10 cellular contexts compared by ENCODE assay signal in the genomic region with DNA sequence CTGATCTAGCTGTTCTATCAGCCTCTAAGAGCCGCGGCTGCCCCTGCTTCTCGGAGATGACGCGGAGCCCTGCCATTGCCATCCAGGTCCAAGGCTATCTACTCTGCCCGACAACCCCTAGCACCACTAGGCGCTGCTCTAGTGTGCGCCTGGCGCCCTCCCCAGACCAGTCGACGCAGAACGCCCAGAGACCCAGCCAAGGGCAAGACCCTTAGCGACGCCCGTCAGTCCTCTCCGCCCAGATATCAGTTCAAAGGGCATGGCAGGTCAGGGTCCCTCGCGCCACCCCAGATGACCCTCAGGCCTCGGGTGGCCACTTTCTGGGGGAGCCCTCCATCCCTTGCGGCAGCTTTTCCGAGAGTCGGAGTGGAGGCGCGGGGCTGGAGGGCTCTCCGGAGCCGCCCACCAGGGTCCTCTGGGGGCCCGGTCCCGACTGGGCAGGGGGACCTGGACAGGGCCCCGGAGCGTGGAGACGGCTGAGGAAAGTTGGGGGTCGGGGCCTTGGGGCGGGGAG.
DNase-seq lines count a peak whose midpoint lies in the region; ATAC-seq and TF ChIP-seq lines count a peak whose summit lies in the region.
"Had no signal": no experiment of that assay in that cellular context is flagged by ENCODE, and none has a peak within 500 bp of the region (broad histone marks: within the 10 kb centered on the region; RNA-seq: fewer than 3 reads in every experiment).

No MANE protein-coding gene starts in this region.

- no peaks in the 10 kb centered on the region for H3K36me3 ChIP-seq in iPS DF 6.9 (ENCODE audit: control insufficient read depth, insufficient read depth, low read length)

- peaks cover 15% of the 10 kb centered on the region for H3K27me3 ChIP-seq in iPS DF 6.9 (ENCODE audit: control insufficient read depth, insufficient read depth, low read length)

- no CpG with 5 or more reads among the region's 33 CpGs for WGBS in iPS DF 6.9 (ENCODE audit: insufficient coverage, insufficient read length)

- no peak overlapping the region for H3K27ac Mint-ChIP-seq in effector memory CD8-positive, alpha-beta T cell
- H3K27ac Mint-ChIP-seq: activated B cell treated with CpG ODN at 0.5 μM for 24 hours had no signal

- no peak overlapping the region for H3K27ac ChIP-seq in iPS DF 6.9 (ENCODE audit: low read length)
- H3K27ac ChIP-seq: C4-2B had no signal

- peaks cover 40 to 63% of the 10 kb centered on the region in 2 donors for H3K27me3 Mint-ChIP-seq in effector memory CD8-positive, alpha-beta T cell

- H3K4me1 ChIP-seq in iPS DF 6.9 (ENCODE audit: control insufficient read depth, insufficient read depth, low read length), result peaks cover 1% of the 10 kb centered on the region; the same call in 1 of the 2 replicates

- H3K4me1 Mint-ChIP-seq in effector memory CD8-positive, alpha-beta T cell (ENCODE audit: low read depth in 2 of 2), result no peaks in the 10 kb centered on the region

- H3K36me3 Mint-ChIP-seq in effector memory CD8-positive, alpha-beta T cell (ENCODE audit: insufficient read depth), result no peaks in the 10 kb centered on the region

- no peak overlapping the region for H3K4me3 Mint-ChIP-seq in effector memory CD8-positive, alpha-beta T cell
- H3K4me3 Mint-ChIP-seq: activated B cell treated with CpG ODN at 0.5 μM for 24 hours had no signal

- no peaks in the 10 kb centered on the region for H3K9me3 ChIP-seq in iPS DF 6.9 (ENCODE audit: control insufficient read depth, insufficient read depth, low read length)

- H3K9me3 Mint-ChIP-seq in effector memory CD8-positive, alpha-beta T cell, result no peaks in the 10 kb centered on the region
- H3K9me3 Mint-ChIP-seq: activated B cell treated with CpG ODN at 0.5 μM for 24 hours had no signal

- H3K4me3 ChIP-seq in iPS DF 6.9 (ENCODE audit: low read length) (peak overlapping the region; percentile 42; the same call in 1 of the 2 replicates), retinal pigment epithelial cell (ENCODE audit: low read length) (peak overlapping the region; percentile 86)

- peak; percentile 82 for TF ChIP-seq CTCF in retinal pigment epithelial cell (conservative IDR thresholded peaks at IDR 0.05; ENCODE audit: low read depth, low read length)

- ATAC-seq in HG03571 (IDR thresholded peaks at IDR 0.05; ENCODE audit: unreplicated experiment), result no peak
- ATAC-seq in effector memory CD8-positive, alpha-beta T cell (replicated peaks), result no peak

- peak; percentile 54 for DNase-seq in NCI-H345 (lab: John Stamatoyannopoulos, UW)
- no peak for DNase-seq in NCI-H345 treated with DMSO at 0.1 percent for 48 hours (lab: John Stamatoyannopoulos, UW; ENCODE audit: unreplicated experiment)
- peak; percentile 72 to 91 (median 84) for DNase-seq in NCI-H1417 (lab: John Stamatoyannopoulos, UW)
- peak in 51 of 58 donors; percentile 6 to 78 (median 49) for DNase-seq in anterior cingulate cortex (lab: John Stamatoyannopoulos, UW)
- peak; percentile 63 for DNase-seq in iPS DF 6.9 (ENCODE audit: low read depth, low spot score)
- DNase-seq in retinal pigment epithelial cell (ENCODE audit: low read depth), result peak; percentile 61
- no peak for DNase-seq in effector memory CD8-positive, alpha-beta T cell
- DNase-seq: activated B cell treated with CpG ODN at 0.5 μM for 24 hours had no signal

Comparison
In these comparisons a context has a peak if more than half of its experiments do, and no peak if none do; other contexts are left out.
1. DNase-seq: peak in NCI-H345 (single experiment), NCI-H1417 (3 of 3), anterior cingulate cortex (51 of 58), iPS DF 6.9 (single experiment) and retinal pigment epithelial cell (single experiment); none in NCI-H345 treated with DMSO at 0.1 percent for 48 hours (single experiment) and effector memory CD8-positive, alpha-beta T cell (0 of 3).